Comparison of ENCODE assay signal across 20 cellular contexts in genomic region chr10:113819989-113820388, GRCh38.
"Had no signal": no experiment of that assay in that cellular context is flagged by ENCODE, and none has a peak within 500 bp of the region (broad histone marks: within the 10 kb centered on the region; RNA-seq: fewer than 3 reads in every experiment).

No MANE protein-coding gene starts in this region.

- H3K27ac ChIP-seq: RWPE1 had no signal

- DNase-seq: Karpas-422, KG1, MG63, NCI-H1092, NCI-H1105 treated with DMSO at 0.1 percent for 48 hours, NCI-H1417 treated with DMSO at 0.1 percent for 48 hours, NCI-H187, NCI-H2029, NCI-H2081 treated with DMSO at 0.1 percent for 48 hours, NCI-H2171, NCI-H226, NCI-H446, NCI-H510A, NCI-H524 treated with DMSO at 0.1 percent for 48 hours, NCI-H69, NCI-H774, SHP77, SW 1271, T-cell had no signal

- H3K27me3 ChIP-seq: MG63 had no signal

- H3K36me3 ChIP-seq: MG63 had no signal

- H3K9me3 ChIP-seq: MG63 had no signal

- H3K4me3 ChIP-seq: MG63 had no signal

- ATAC-seq: T-cell had no signal
